ENCODE assay signal across 15 cellular contexts in the genomic region with DNA sequence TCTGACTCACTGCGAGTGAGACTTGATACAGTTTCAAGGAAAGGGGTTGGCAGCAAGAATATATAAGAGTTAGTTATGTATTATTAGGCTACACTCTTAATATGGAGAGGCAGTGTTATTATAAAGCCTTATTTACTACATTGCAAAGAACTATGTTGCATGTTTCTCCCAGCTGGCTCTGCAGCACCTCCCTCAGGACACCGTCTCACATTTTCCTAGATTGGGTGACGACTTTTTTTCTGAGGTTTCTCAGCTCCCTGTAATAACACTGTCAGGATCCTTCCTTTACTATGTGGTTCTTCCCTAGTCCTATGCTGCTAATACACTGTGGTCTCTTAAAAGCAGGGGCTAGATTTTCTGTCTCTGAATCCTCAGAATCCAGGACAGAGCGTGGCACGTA.
A peak's percentile ranks its signal among the peaks of the same experiment; 100 is the strongest.
DNase-seq lines count a peak whose midpoint lies in the region; ATAC-seq and TF ChIP-seq lines count a peak whose summit lies in the region.
"Had no signal": no experiment of that assay in that cellular context is flagged by ENCODE, and none has a peak within 500 bp of the region (broad histone marks: within the 10 kb centered on the region; RNA-seq: fewer than 3 reads in every experiment).

No MANE protein-coding gene starts in this region.

- H3K23ac ChIP-seq in H9 (ENCODE audit: insufficient read length, low read depth, low read length): no peak overlapping the region

- H4K8ac ChIP-seq in H9 (replicated peaks; ENCODE audit: insufficient read length, low read depth, low read length): no peak overlapping the region

- H2BK12ac ChIP-seq in H9 (ENCODE audit: insufficient read length, low read depth, low read length): no peak overlapping the region

- no peak overlapping the region for H2BK5ac ChIP-seq in H9 (ENCODE audit: insufficient read length, low read length)

- no peaks in the 10 kb centered on the region for H4K20me1 ChIP-seq in H9 (ENCODE audit: control insufficient read depth, insufficient read depth, insufficient read length)

- H3K4me2 ChIP-seq in H9 (ENCODE audit: insufficient read depth, insufficient read length, low read length): no peak overlapping the region

- H2AFZ ChIP-seq in H9 (ENCODE audit: low read length): no peak overlapping the region

- H3K9ac ChIP-seq in H9 (ENCODE audit: extremely low read depth, insufficient read length, low read length): no peak overlapping the region

- H2BK15ac ChIP-seq in H9 (ENCODE audit: low read depth, low read length): no peak overlapping the region

- no peak overlapping the region for H2BK20ac ChIP-seq in H9 (ENCODE audit: low read depth, low read length, poor library complexity, severe bottlenecking)

- H3K4me1 Mint-ChIP-seq in H9 (peaks cover 2 to 3% of the 10 kb centered on the region in 2 experiments; a peak in 1 of 4 replicates), WTC11 (peaks cover 7% of the 10 kb centered on the region)

- DNase-seq in AG09309 (ENCODE audit: low read depth) (no peak), H9 (no peak), WTC11 (ENCODE audit: low spot score) (peak; percentile 15), foreskin fibroblast (peak in 1 of 2 donors; percentile 46), amniotic stem cell (lab: John Stamatoyannopoulos, UW) (no peak), NCI-H1092 treated with DMSO at 0.1 percent for 48 hours (lab: John Stamatoyannopoulos, UW) (no peak), posterior cingulate gyrus (no peak)
- no peak for DNase-seq in activated CD8-positive, alpha-beta memory T cell treated with anti-CD3 and anti-CD28 coated beads, Interleukin-2, amount 50 U/mL, for 4 hours
- DNase-seq: activated CD8-positive, alpha-beta T cell treated with anti-CD3 and anti-CD28 coated beads, Interleukin-2, amount 10 ng/mL, durations not matched to agents 7 days and 5 days; CD8-positive, alpha-beta T cell; NCI-H2171; stimulated activated CD4-positive, alpha-beta T cell treated with anti-CD3 and anti-CD28 coated beads, Interleukin-2, amount 100 ng/mL, for 48 hours; stomach had no signal

- H3K9me3 Mint-ChIP-seq in H9 (peaks cover 0 to 6% of the 10 kb centered on the region in 2 experiments; a peak in 3 of 5 replicates), WTC11 (peaks cover 8% of the 10 kb centered on the region; the same call in 1 of the 2 replicates)
- H3K9me3 Mint-ChIP-seq: CD8-positive, alpha-beta T cell had no signal

- TF ChIP-seq CTCF in AG09309 (IDR thresholded peaks at IDR 0.05; ENCODE audit: control insufficient read depth, insufficient read depth, low read depth, low read length, missing control alignments) (peak; percentile 35), H9 (conservative IDR thresholded peaks at IDR 0.05) (peak; percentile 65), WTC11 (IDR thresholded peaks at IDR 0.05) (no peak), foreskin fibroblast (IDR thresholded peaks at IDR 0.05; ENCODE audit: low read depth, low read length) (peak; percentile 32)

- no peak overlapping the region for H3K18ac ChIP-seq in H9 (ENCODE audit: insufficient read length, low read depth, low read length)

- no peaks in the 10 kb centered on the region for H3K79me1 ChIP-seq in H9 (ENCODE audit: insufficient read depth, low read depth, low read length, poor library complexity, severe bottlenecking)

- H3K4me3 Mint-ChIP-seq in H9: no peak overlapping the region
- H3K4me3 Mint-ChIP-seq in WTC11: no peak overlapping the region
- H3K4me3 Mint-ChIP-seq: activated CD8-positive, alpha-beta T cell treated with anti-CD3 and anti-CD28 coated beads, Interleukin-2, amount 10 ng/mL, durations not matched to agents 7 days and 5 days; activated naive CD8-positive, alpha-beta T cell; CD8-positive, alpha-beta T cell; T-helper 1 cell treated with Interleukin-12 subunit alpha and Interleukin-12 subunit beta and Interleukin-4 antibody, amounts not matched to agents 30 μg/mL and 1 μg/mL, for 36 hours had no signal

- H3K27me3 ChIP-seq in H9 (ENCODE audit: insufficient read depth, low read length): no peaks in the 10 kb centered on the region
- H3K27me3 ChIP-seq: stomach had no signal

- H3K4me1 ChIP-seq in H9 (ENCODE audit: insufficient read depth, low read length): no peaks in the 10 kb centered on the region
- H3K4me1 ChIP-seq: stomach had no signal

- H3K79me2 ChIP-seq in H9 (ENCODE audit: insufficient read depth, low read length): no peaks in the 10 kb centered on the region

- WGBS in H9 (ENCODE audit: extremely low coverage, insufficient read length, low lambda C conversion rate): no CpG with 5 or more reads among the region's 5 CpGs

- CTCF ChIA-PET in WTC11 (lab: Charles Lee): interaction anchor here (0.6 to 1.8 kb wide), 18 partner anchors 9 to 394 kb away, joined by 3 to 18 read pairs (median 6); partner anchors contain the start of gene INSYN2B

- no peaks in the 10 kb centered on the region for H3K9me3 ChIP-seq in H9 (ENCODE audit: control insufficient read depth, low read depth, low read length)

- H3K27me3 Mint-ChIP-seq in H9 (ENCODE audit: low read depth): peaks cover 1% of the 10 kb centered on the region; the same call in 1 of the 2 replicates
- 0 out of 2 replicates have a peak, but pooled peaks cover under 1% of the 10 kb centered on the region for H3K27me3 Mint-ChIP-seq in WTC11 (ENCODE audit: low read depth)
- H3K27me3 Mint-ChIP-seq: activated naive CD8-positive, alpha-beta T cell had no signal

- H3K27ac Mint-ChIP-seq in H9 (no peak overlapping the region), WTC11 (no peak overlapping the region)
- H3K27ac Mint-ChIP-seq: activated CD8-positive, alpha-beta T cell treated with anti-CD3 and anti-CD28 coated beads, Interleukin-2, amount 10 ng/mL, durations not matched to agents 7 days and 5 days; T-helper 1 cell treated with Interleukin-12 subunit alpha and Interleukin-12 subunit beta and Interleukin-4 antibody, amounts not matched to agents 30 μg/mL and 1 μg/mL, for 36 hours had no signal

- POLR2A ChIA-PET in WTC11 (lab: Charles Lee): interaction anchor here (0.5 kb wide), 1 partner anchor 48 kb away, joined by 5 read pairs; no protein-coding TSS in a partner anchor

- H3T11ph ChIP-seq in H9 (ENCODE audit: low read length): no peak overlapping the region

- H3K27ac ChIP-seq in H9 (ENCODE audit: insufficient read length, low read depth, low read length): no peak overlapping the region
- H3K27ac ChIP-seq: stomach had no signal

- H2BK120ac ChIP-seq in H9 (ENCODE audit: low read depth, low read length, poor library complexity, severe bottlenecking): no peak overlapping the region

- peak; percentile 79 for ATAC-seq in WTC11
- ATAC-seq: activated CD8-positive, alpha-beta T cell treated with anti-CD3 and anti-CD28 coated beads, Interleukin-2, amount 10 ng/mL, durations not matched to agents 7 days and 5 days; CD8-positive, alpha-beta T cell had no signal

- intact Hi-C loops in posterior cingulate gyrus (cut with DNase I): no loop called here

- no peak overlapping the region for H3K4ac ChIP-seq in H9 (ENCODE audit: low read depth, low read length)

- no peak overlapping the region for H3K56ac ChIP-seq in H9 (ENCODE audit: insufficient read length, low read depth, low read length)

- no peak overlapping the region for H2AK5ac ChIP-seq in H9 (ENCODE audit: insufficient read length, low read length)

- no peaks in the 10 kb centered on the region for H3K23me2 ChIP-seq in H9 (ENCODE audit: insufficient read length, low read depth, low read length, poor library complexity, severe bottlenecking)

- no peaks in the 10 kb centered on the region; a peak in 1 of 7 replicates for H3K36me3 Mint-ChIP-seq in H9 (ENCODE audit: insufficient read depth in 1 of 3, low read depth in 3 of 3)
- H3K36me3 Mint-ChIP-seq in WTC11: no peaks in the 10 kb centered on the region

- H4K91ac ChIP-seq in H9 (ENCODE audit: insufficient read length, low read depth, low read length): no peak overlapping the region

- H3K4me3 ChIP-seq in AG09309 (ENCODE audit: control insufficient read depth, low read depth, low read length) (no peak overlapping the region), foreskin fibroblast (ENCODE audit: low read depth in 1 of 2, low read length in 2 of 2) (no peak overlapping the region)
- H3K4me3 ChIP-seq: stomach had no signal

- no peak overlapping the region for H3K14ac ChIP-seq in H9 (ENCODE audit: insufficient read depth, low read length)

- no peak overlapping the region for H4K5ac ChIP-seq in H9 (ENCODE audit: insufficient read length, low read depth, low read length)

TF ChIP-seq in WTC11, 78 proteins besides CTCF, POLR2A, EP300 and RAD21:
- TF ChIP-seq, protein P1, sequence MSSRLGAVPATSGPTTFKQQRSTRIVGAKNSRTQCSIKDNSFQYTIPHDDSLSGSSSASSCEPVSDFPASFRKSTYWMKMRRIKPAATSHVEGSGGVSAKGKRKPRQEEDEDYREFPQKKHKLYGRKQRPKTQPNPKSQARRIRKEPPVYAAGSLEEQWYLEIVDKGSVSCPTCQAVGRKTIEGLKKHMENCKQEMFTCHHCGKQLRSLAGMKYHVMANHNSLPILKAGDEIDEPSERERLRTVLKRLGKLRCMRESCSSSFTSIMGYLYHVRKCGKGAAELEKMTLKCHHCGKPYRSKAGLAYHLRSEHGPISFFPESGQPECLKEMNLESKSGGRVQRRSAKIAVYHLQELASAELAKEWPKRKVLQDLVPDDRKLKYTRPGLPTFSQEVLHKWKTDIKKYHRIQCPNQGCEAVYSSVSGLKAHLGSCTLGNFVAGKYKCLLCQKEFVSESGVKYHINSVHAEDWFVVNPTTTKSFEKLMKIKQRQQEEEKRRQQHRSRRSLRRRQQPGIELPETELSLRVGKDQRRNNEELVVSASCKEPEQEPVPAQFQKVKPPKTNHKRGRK (CRISPR knock-in tag; IDR thresholded peaks at IDR 0.05; ENCODE audit: borderline replicate concordance): no peak
- no peak for TF ChIP-seq ZNF121 (CRISPR knock-in tag; IDR thresholded peaks at IDR 0.05)
